ENCODE assay signal across 11 cellular contexts in genomic region chr2:64854773-64855237, GRCh38.
DNase-seq lines count a peak whose midpoint lies in the region; ATAC-seq, FAIRE-seq and TF ChIP-seq lines count a peak whose summit lies in the region.
"Had no signal": no experiment of that assay in that cellular context is flagged by ENCODE, and none has a peak within 500 bp of the region (broad histone marks: within the 10 kb centered on the region; RNA-seq: fewer than 3 reads in every experiment).

No MANE protein-coding gene starts in this region.

- no peak for TF ChIP-seq POLR2A in HepG2 (IDR thresholded peaks at IDR 0.05; ENCODE audit: insufficient read depth in 1 of 2, low read depth in 2 of 2, low read length in 2 of 2)

- 73% methylated on average over 1 of the region's 1 CpG for WGBS in HepG2 (ENCODE audit: low lambda C conversion rate)
- WGBS in aorta, 2 donors = 92 to 100% methylated on average over 1 of the region's 1 CpG

- peak; percentile 51 for DNase-seq in Right ventricle myocardium superior
- DNase-seq in right atrium auricular region (ENCODE audit: low spot score) = no peak
- no peak for DNase-seq in activated CD8-positive, alpha-beta T cell treated with anti-CD3 and anti-CD28 coated beads, Interleukin-2, amount 10 ng/mL, durations not matched to agents 7 days and 5 days
- no peak for DNase-seq in HepG2 (ENCODE audit: low spot score)
- DNase-seq in aorta = peak; percentile 62 to 71
- no peak for DNase-seq in endothelial cell (ENCODE audit: low spot score)
- DNase-seq in Calu3 = no peak
- DNase-seq in NCI-H1417 (lab: John Stamatoyannopoulos, UW) = no peak
- DNase-seq: activated CD8-positive, alpha-beta memory T cell treated with anti-CD3 and anti-CD28 coated beads for 24 hours; NCI-H524 had no signal

- H3K27ac Mint-ChIP-seq in activated CD8-positive, alpha-beta T cell treated with anti-CD3 and anti-CD28 coated beads, Interleukin-2, amount 10 ng/mL, durations not matched to agents 7 days and 5 days = peak overlapping the region; percentile 28
- no peak overlapping the region for H3K27ac Mint-ChIP-seq in endothelial cell (ENCODE audit: unreplicated experiment)
- H3K27ac Mint-ChIP-seq in Calu3 (ENCODE audit: unreplicated experiment) = no peak overlapping the region

- peaks cover 20% of the 10 kb centered on the region for H3K4me1 Mint-ChIP-seq in activated CD8-positive, alpha-beta T cell treated with anti-CD3 and anti-CD28 coated beads, Interleukin-2, amount 10 ng/mL, durations not matched to agents 7 days and 5 days (ENCODE audit: low read depth)
- peaks cover 22% of the 10 kb centered on the region for H3K4me1 Mint-ChIP-seq in endothelial cell (ENCODE audit: unreplicated experiment)
- H3K4me1 Mint-ChIP-seq in Calu3 (ENCODE audit: low read depth, unreplicated experiment) = peaks cover 36% of the 10 kb centered on the region

- TF ChIP-seq CTCF in right atrium auricular region (IDR thresholded peaks at IDR 0.05) = no peak
- no peak for TF ChIP-seq CTCF in HepG2 (CRISPR knock-in tag; IDR thresholded peaks at IDR 0.05)
- TF ChIP-seq CTCF in endothelial cell (IDR thresholded peaks at IDR 0.05; ENCODE audit: unreplicated experiment) = no peak
- TF ChIP-seq CTCF in Calu3 (IDR thresholded peaks at IDR 0.05; ENCODE audit: unreplicated experiment) = no peak

- no peak overlapping the region for H2AFZ ChIP-seq in HepG2 (ENCODE audit: low read length)

- no peaks in the 10 kb centered on the region for H3K9me3 ChIP-seq in right atrium auricular region
- no peaks in the 10 kb centered on the region for H3K9me3 ChIP-seq in HepG2 (ENCODE audit: low read length)
- no peaks in the 10 kb centered on the region for H3K9me3 ChIP-seq in aorta (ENCODE audit: control insufficient read depth, low read length)

- no peak for FAIRE-seq in HepG2 (lab: Jason Lieb, UNC)
- FAIRE-seq: colon had no signal

- H3K4me2 ChIP-seq in HepG2 (ENCODE audit: low read depth, low read length) = no peak overlapping the region

- TF ChIP-seq EP300 in HepG2 (IDR thresholded peaks at IDR 0.05; ENCODE audit: low read depth in 2 of 2, low read length in 2 of 2) (no peak), HepG2 (CRISPR knock-in tag; IDR thresholded peaks at IDR 0.05; ENCODE audit: borderline replicate concordance) (no peak)

- in situ Hi-C loops in HepG2 (cut with HindIII; ENCODE audit: extremely low pct_ligation_motif_present, low pct_unique_long_range_greater_than_20kb) = no loop called here

- CTCF ChIA-PET in activated CD8-positive, alpha-beta T cell treated with anti-CD3 and anti-CD28 coated beads, Interleukin-2, amount 10 ng/mL, durations not matched to agents 7 days and 5 days (lab: Charles Lee) = interaction anchor here (1.0 to 1.6 kb wide), 2 partner anchors 204 to 209 kb away, joined by 3 read pairs; no protein-coding TSS in a partner anchor
- CTCF ChIA-PET in HepG2 (lab: Yijun Ruan, JAX; ENCODE audit: low intra/inter-chr PET ratio, low total read pairs) (no interaction called here), Calu3 (lab: Charles Lee) (no interaction called here)

- ATAC-seq in Right ventricle myocardium superior (ENCODE audit: poor library complexity) (peak; percentile 5), HepG2 (no peak), aorta (ENCODE audit: low FRiP score) (peak; percentile 17)
- peak; percentile 37 for ATAC-seq in activated CD8-positive, alpha-beta T cell treated with anti-CD3 and anti-CD28 coated beads, Interleukin-2, amount 10 ng/mL, durations not matched to agents 7 days and 5 days

- H3K4me1 ChIP-seq in right atrium auricular region = peaks cover 0 to 37% of the 10 kb centered on the region in 2 donors
- H3K4me1 ChIP-seq in HepG2 (ENCODE audit: insufficient read depth, low read length) = peaks cover 53% of the 10 kb centered on the region
- peaks cover 0 to 4% of the 10 kb centered on the region in 2 donors for H3K4me1 ChIP-seq in aorta (ENCODE audit: control insufficient read depth in 1 of 2, insufficient read depth in 2 of 2, low read length in 2 of 2)

- no peak overlapping the region for H3K9ac ChIP-seq in HepG2 (ENCODE audit: insufficient read depth, low read depth, low read length)

- intact Hi-C loops in Right ventricle myocardium superior (cut with DNase I) = loop anchor here (5.0 kb wide), 2 partner anchors 88 to 103 kb away; no protein-coding TSS in a partner anchor
- intact Hi-C loops in HepG2 (cut with micrococcal nuclease; ENCODE audit: unreplicated experiment) = no loop called here
- intact Hi-C loops in aorta (cut with DNase I) = loop anchor here in 1 of 2 donors (5.0 kb wide), 1 partner anchor 103 kb away; no protein-coding TSS in a partner anchor
- intact Hi-C loops in Calu3 (cut with micrococcal nuclease; ENCODE audit: unreplicated experiment) = no loop called here

- H4K20me1 ChIP-seq in HepG2 (ENCODE audit: insufficient read depth, low read length) = no peaks in the 10 kb centered on the region

- TF ChIP-seq RAD21 in HepG2 (CRISPR knock-in tag; IDR thresholded peaks at IDR 0.05) = no peak

- H3K27me3 ChIP-seq in right atrium auricular region (no peaks in the 10 kb centered on the region), HepG2 (ENCODE audit: control insufficient read depth in 1 of 2, insufficient read depth in 2 of 2, low read length in 2 of 2) (peaks cover 2 to 21% of the 10 kb centered on the region in 2 experiments; a peak in 2 of 5 replicates), aorta (ENCODE audit: control insufficient read depth in 1 of 2, insufficient read depth in 2 of 2, low read length in 1 of 2) (no peaks in the 10 kb centered on the region)

- H3K27ac ChIP-seq in right atrium auricular region (no peak overlapping the region), HepG2 (ENCODE audit: extremely low read length, insufficient read depth, low read length) (no peak overlapping the region), aorta (ENCODE audit: low read depth in 1 of 2, low read length in 2 of 2) (no peak overlapping the region)

- H3K27me3 Mint-ChIP-seq in activated CD8-positive, alpha-beta T cell treated with anti-CD3 and anti-CD28 coated beads, Interleukin-2, amount 10 ng/mL, durations not matched to agents 7 days and 5 days (ENCODE audit: low read depth) = no peaks in the 10 kb centered on the region
- H3K27me3 Mint-ChIP-seq in endothelial cell (ENCODE audit: unreplicated experiment) = peaks cover 3% of the 10 kb centered on the region
- no peaks in the 10 kb centered on the region for H3K27me3 Mint-ChIP-seq in Calu3 (ENCODE audit: unreplicated experiment)

- H3K9me3 Mint-ChIP-seq in activated CD8-positive, alpha-beta T cell treated with anti-CD3 and anti-CD28 coated beads, Interleukin-2, amount 10 ng/mL, durations not matched to agents 7 days and 5 days (ENCODE audit: insufficient read depth) = no peaks in the 10 kb centered on the region
- H3K9me3 Mint-ChIP-seq in endothelial cell (ENCODE audit: unreplicated experiment) = no peaks in the 10 kb centered on the region
- H3K9me3 Mint-ChIP-seq in Calu3 (ENCODE audit: low read depth, unreplicated experiment) = no peaks in the 10 kb centered on the region

- no peaks in the 10 kb centered on the region for H3K79me2 ChIP-seq in HepG2 (ENCODE audit: insufficient read depth, low read length)

- no TSS peak for BruUV-seq in HepG2 (replicated peaks; lab: Mats Ljungman, UMichigan)
- BruUV-seq in Calu3 (replicated peaks; lab: Mats Ljungman, UMichigan) = no TSS peak

- H3K36me3 ChIP-seq in right atrium auricular region (no peaks in the 10 kb centered on the region), HepG2 (replicated peaks in 1 of 2; ENCODE audit: control insufficient read depth in 1 of 2, insufficient read depth in 2 of 2, low read length in 2 of 2) (no peaks in the 10 kb centered on the region), aorta (ENCODE audit: control insufficient read depth in 1 of 2, insufficient read depth in 2 of 2, low read length in 1 of 2) (no peaks in the 10 kb centered on the region)

- POLR2A ChIA-PET in activated CD8-positive, alpha-beta T cell treated with anti-CD3 and anti-CD28 coated beads, Interleukin-2, amount 10 ng/mL, durations not matched to agents 7 days and 5 days (lab: Charles Lee) = no interaction called here
- POLR2A ChIA-PET in HepG2 (lab: Yijun Ruan, JAX) = no interaction called here

- H3K4me3 ChIP-seq in right atrium auricular region = no peak overlapping the region
- no peak overlapping the region for H3K4me3 ChIP-seq in HepG2 (replicated peaks in 1 of 3; ENCODE audit: insufficient read depth in 1 of 3, low read depth in 2 of 3, low read length in 3 of 3)
- H3K4me3 ChIP-seq in aorta (ENCODE audit: low read length in 2 of 2) = no peak overlapping the region

- H3K36me3 Mint-ChIP-seq in activated CD8-positive, alpha-beta T cell treated with anti-CD3 and anti-CD28 coated beads, Interleukin-2, amount 10 ng/mL, durations not matched to agents 7 days and 5 days (ENCODE audit: low read depth) = no peaks in the 10 kb centered on the region
- peaks cover 4% of the 10 kb centered on the region for H3K36me3 Mint-ChIP-seq in endothelial cell (ENCODE audit: low read depth, unreplicated experiment)
- peaks cover 5% of the 10 kb centered on the region for H3K36me3 Mint-ChIP-seq in Calu3 (ENCODE audit: insufficient read depth, unreplicated experiment)

- H3K4me3 Mint-ChIP-seq in activated CD8-positive, alpha-beta T cell treated with anti-CD3 and anti-CD28 coated beads, Interleukin-2, amount 10 ng/mL, durations not matched to agents 7 days and 5 days = no peak overlapping the region
- no peak overlapping the region for H3K4me3 Mint-ChIP-seq in endothelial cell (ENCODE audit: unreplicated experiment)
- no peak overlapping the region for H3K4me3 Mint-ChIP-seq in Calu3 (ENCODE audit: low read depth, unreplicated experiment)

TF ChIP-seq in HepG2, 621 proteins besides CTCF, POLR2A, EP300 and RAD21 (continues in another document):
- no peak for TF ChIP-seq MTA1 (CRISPR knock-in tag; IDR thresholded peaks at IDR 0.05; ENCODE audit: borderline replicate concordance)
- no peak for TF ChIP-seq MBD4 (IDR thresholded peaks at IDR 0.05; ENCODE audit: borderline replicate concordance, low read length)
- TF ChIP-seq, protein P1, sequence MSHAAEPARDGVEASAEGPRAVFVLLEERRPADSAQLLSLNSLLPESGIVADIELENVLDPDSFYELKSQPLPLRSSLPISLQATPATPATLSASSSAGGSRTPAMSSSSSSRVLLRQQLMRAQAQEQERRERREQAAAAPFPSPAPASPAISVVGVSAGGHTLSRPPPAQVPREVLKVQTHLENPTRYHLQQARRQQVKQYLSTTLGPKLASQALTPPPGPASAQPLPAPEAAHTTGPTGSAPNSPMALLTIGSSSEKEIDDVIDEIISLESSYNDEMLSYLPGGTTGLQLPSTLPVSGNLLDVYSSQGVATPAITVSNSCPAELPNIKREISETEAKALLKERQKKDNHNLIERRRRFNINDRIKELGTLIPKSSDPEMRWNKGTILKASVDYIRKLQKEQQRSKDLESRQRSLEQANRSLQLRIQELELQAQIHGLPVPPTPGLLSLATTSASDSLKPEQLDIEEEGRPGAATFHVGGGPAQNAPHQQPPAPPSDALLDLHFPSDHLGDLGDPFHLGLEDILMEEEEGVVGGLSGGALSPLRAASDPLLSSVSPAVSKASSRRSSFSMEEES (CRISPR knock-in tag; IDR thresholded peaks at IDR 0.05) = peak; percentile 62; the same call in 1 of the 2 replicates

Comparison
In these comparisons a context has a peak if more than half of its experiments do, and no peak if none do; other contexts are left out.
1. DNase-seq: peak in Right ventricle myocardium superior (single experiment) and aorta (2 of 2); none in right atrium auricular region (single experiment), activated CD8-positive, alpha-beta T cell treated with anti-CD3 and anti-CD28 coated beads, Interleukin-2, amount 10 ng/mL, durations not matched to agents 7 days and 5 days (single experiment), HepG2 (single experiment), endothelial cell (single experiment), Calu3 (single experiment) and NCI-H1417 (0 of 3).